ENCODE assay signal across 8 cellular contexts in genomic region chr11:126211236-126212088, GRCh38. TPM values are rescaled to one million over a fixed set of nuclear protein-coding genes. Genes with fewer than 3 reads are reported as not detected.
DNase-seq lines count a peak whose midpoint lies in the region; ATAC-seq lines count a peak whose summit lies in the region.

Gene FAM118B (plus strand): TSS chr11:126211782. CDS start chr11:126235002, 23,220 bp downstream.
A gene with protein sequence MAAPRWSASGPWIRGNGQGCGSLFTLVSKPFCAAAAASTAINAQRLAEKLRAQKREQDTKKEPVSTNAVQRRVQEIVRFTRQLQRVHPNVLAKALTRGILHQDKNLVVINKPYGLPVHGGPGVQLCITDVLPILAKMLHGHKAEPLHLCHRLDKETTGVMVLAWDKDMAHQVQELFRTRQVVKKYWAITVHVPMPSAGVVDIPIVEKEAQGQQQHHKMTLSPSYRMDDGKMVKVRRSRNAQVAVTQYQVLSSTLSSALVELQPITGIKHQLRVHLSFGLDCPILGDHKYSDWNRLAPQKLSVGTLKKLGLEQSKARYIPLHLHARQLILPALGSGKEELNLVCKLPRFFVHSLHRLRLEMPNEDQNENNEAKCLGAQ (minus strand): TSS chr11:126211650. CDS start chr11:126211638, 12 bp downstream.

- H3K4me3 ChIP-seq in effector memory CD4-positive, alpha-beta T cell (ENCODE audit: insufficient read depth, low read depth, low read length, poor library complexity, severe bottlenecking), result peak within 1 kb of the TSS; percentile 83

- peaks cover 9% of the 10 kb centered on the region for H3K4me1 ChIP-seq in effector memory CD4-positive, alpha-beta T cell (ENCODE audit: control insufficient read depth, insufficient read depth, low read length, poor library complexity, severe bottlenecking)

- H3K27me3 Mint-ChIP-seq in memory B cell, result no peaks in the 10 kb centered on the region

- peak within 1 kb of the TSS; percentile 76 for H3K27ac ChIP-seq in effector memory CD4-positive, alpha-beta T cell (ENCODE audit: insufficient read depth, low read length, poor library complexity, severe bottlenecking)

- peaks cover 8% of the 10 kb centered on the region for H3K36me3 ChIP-seq in effector memory CD4-positive, alpha-beta T cell (ENCODE audit: control insufficient read depth, insufficient read depth, low read length)

- CTCF ChIA-PET in activated CD8-positive, alpha-beta memory T cell treated with anti-CD3 and anti-CD28 coated beads for 36 hours (lab: Charles Lee), result no interaction called here

- ATAC-seq in GM21367 (IDR thresholded peaks at IDR 0.05; ENCODE audit: unreplicated experiment) (peak; percentile 93), memory B cell (ENCODE audit: low read depth) (peak; percentile 98)

- H3K27ac Mint-ChIP-seq in memory B cell, result peak within 1 kb of the TSS; percentile 94

- POLR2A ChIA-PET in activated CD8-positive, alpha-beta memory T cell treated with anti-CD3 and anti-CD28 coated beads for 36 hours (lab: Charles Lee), result interaction anchor here (0.5 to 1.0 kb wide), 3 partner anchors 8 to 308 kb away, joined by 3 to 5 read pairs (median 4); partner anchors contain the start of gene PUS3

- no peaks in the 10 kb centered on the region for H3K9me3 ChIP-seq in effector memory CD4-positive, alpha-beta T cell (ENCODE audit: control insufficient read depth, low read length)

- DNase-seq in COR-L47 (lab: John Stamatoyannopoulos, UW) (peak; percentile 93), HT1080 (ENCODE audit: low read depth) (peak; percentile 95), NOMO-1 (lab: John Stamatoyannopoulos, UW; ENCODE audit: unreplicated experiment in 2 of 2) (peak; percentile 93), memory B cell (ENCODE audit: low spot score in 2 of 2) (peak; percentile 98 to 99)
- peak; percentile 95 to 98 (median 97) for DNase-seq in effector memory CD4-positive, alpha-beta T cell
- peak; percentile 98 for DNase-seq in stimulated activated CD8-positive, alpha-beta memory T cell treated with anti-CD3 and anti-CD28 coated beads, Interleukin-12 subunit alpha, Interleukin-12 subunit beta, amount 100 ng/mL, for 1 hour (ENCODE audit: low read depth)

- H3K4me3 Mint-ChIP-seq in memory B cell, result peak within 1 kb of the TSS; percentile 98

- no peaks in the 10 kb centered on the region for H3K27me3 ChIP-seq in effector memory CD4-positive, alpha-beta T cell (replicated peaks; ENCODE audit: control insufficient read depth, insufficient read depth, low read length, poor library complexity, severe bottlenecking)

- H3K4me1 Mint-ChIP-seq in memory B cell, result peaks cover 26% of the 10 kb centered on the region

- no peaks in the 10 kb centered on the region for H3K9me3 Mint-ChIP-seq in memory B cell

- peaks cover 13% of the 10 kb centered on the region for H3K36me3 Mint-ChIP-seq in memory B cell

RNA-seq across cellular contexts. Expression of gene FAM118B, which starts in this region (rescaled TPM):
- 25.9 and 26.5 TPM in 2 replicates for total RNA-seq in HT1080 (2014; rRNA removed; shearing (Covaris generic))
- 13.9 and 16.3 TPM in 2 replicates for polyA plus RNA-seq in HT1080 (2015; cell fraction: cytosol; rRNA removed)
- 12.4 and 14.5 TPM in 2 replicates for polyA plus RNA-seq in HT1080 (2015; cell fraction: nucleus; rRNA removed)
- 10 to 100 TPM; 16.0 to 17.5 TPM for total RNA-seq in activated CD8-positive, alpha-beta memory T cell treated with anti-CD3 and anti-CD28 coated beads for 36 hours

RNA-seq across cellular contexts. Expression of the second gene that starts in this region (rescaled TPM):
- total RNA-seq in HT1080 (2014; rRNA removed; shearing (Covaris generic)), result 25.8 and 30.0 TPM in 2 replicates
- polyA plus RNA-seq in HT1080 (2015; cell fraction: cytosol; rRNA removed), result 23.0 and 25.0 TPM in 2 replicates
- 55.1 and 61.3 TPM in 2 replicates for polyA plus RNA-seq in HT1080 (2015; cell fraction: nucleus; rRNA removed)
- total RNA-seq in activated CD8-positive, alpha-beta memory T cell treated with anti-CD3 and anti-CD28 coated beads for 36 hours, result 10 to 100 TPM; 46.9 to 49.3 TPM

Comparison
In these comparisons a context has a peak if more than half of its experiments do, and no peak if none do; other contexts are left out.
1. Peak in every context shown above with its lines: DNase-seq, ATAC-seq, H3K4me3 ChIP-seq and H3K27ac ChIP-seq.